17 cellular contexts compared by ENCODE assay signal in the genomic region with DNA sequence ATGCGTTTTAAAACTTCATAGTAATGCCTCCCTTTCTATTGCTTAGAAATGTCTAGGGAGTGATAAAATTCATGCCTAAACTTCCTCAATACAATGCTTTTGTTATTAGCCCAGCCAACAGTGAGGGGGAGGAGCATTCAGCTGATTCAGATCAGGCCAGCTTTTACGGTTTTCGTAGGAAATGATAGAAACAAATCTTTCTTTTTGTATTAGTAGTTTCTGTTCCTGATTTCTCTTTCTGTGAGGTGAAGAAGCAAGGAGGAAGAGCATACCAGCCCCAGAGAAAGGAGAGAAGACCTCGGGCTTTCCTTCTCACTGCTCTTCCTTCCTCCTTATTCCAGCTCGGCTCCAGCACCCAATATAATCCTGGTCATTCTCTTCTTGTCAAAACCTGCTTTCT. TPM values are rescaled to one million over a fixed set of nuclear protein-coding genes. Genes with fewer than 3 reads are reported as not detected.
DNase-seq lines count a peak whose midpoint lies in the region; ATAC-seq and TF ChIP-seq lines count a peak whose summit lies in the region.
"Had no signal": no experiment of that assay in that cellular context is flagged by ENCODE, and none has a peak within 500 bp of the region (broad histone marks: within the 10 kb centered on the region; RNA-seq: fewer than 3 reads in every experiment).

No MANE protein-coding gene starts in this region.

- no peaks in the 10 kb centered on the region for H4K20me1 ChIP-seq in PC-9 (ENCODE audit: insufficient read depth)

- TF ChIP-seq CTCF in PC-9 (conservative IDR thresholded peaks at IDR 0.05), result no peak

- H3K4me1 ChIP-seq in PC-9 (replicated peaks; ENCODE audit: insufficient read depth), result no peaks in the 10 kb centered on the region
- H3K4me1 ChIP-seq: heart right ventricle, thyroid gland had no signal

- no peaks in the 10 kb centered on the region for H3K9me3 ChIP-seq in PC-9 (ENCODE audit: insufficient read depth, low read depth)
- H3K9me3 ChIP-seq: heart right ventricle, thyroid gland had no signal

- peaks cover 69% of the 10 kb centered on the region for H3K27me3 ChIP-seq in PC-9 (ENCODE audit: insufficient read depth, low read depth)
- H3K27me3 ChIP-seq: thyroid gland had no signal

- CTCF ChIA-PET in PC-9 (lab: Charles Lee), result no interaction called here

- intact Hi-C loops in PC-9 (cut with micrococcal nuclease; ENCODE audit: unreplicated experiment), result no loop called here

- POLR2A ChIA-PET in PC-9 (lab: Charles Lee; ENCODE audit: unreplicated experiment), result no interaction called here

- H3K4me2 ChIP-seq in PC-9, result peak overlapping the region; percentile 4; the same call in 1 of the 2 replicates

- no peaks in the 10 kb centered on the region for H3K36me3 ChIP-seq in PC-9 (ENCODE audit: low read depth)
- H3K36me3 ChIP-seq: heart right ventricle, thyroid gland had no signal

- peak in 1 of 2 experiments; percentile 20 for DNase-seq in PC-9
- no peak for DNase-seq in middle frontal gyrus (ENCODE audit: extremely low spot score, low spot score)
- no peak for DNase-seq in islet precursor cell
- DNase-seq in T-helper 9 cell, result no peak
- no peak for DNase-seq in HUDEP-2 (lab: John Stamatoyannopoulos, UW; ENCODE audit: unreplicated experiment in 76 of 76)
- DNase-seq: activated T-cell treated with anti-CD3 and anti-CD28 coated beads, Interleukin-2, amount 50 U/mL, for 24 hours; CD4-positive, alpha-beta T cell; H9; heart right ventricle; naive thymus-derived CD8-positive, alpha-beta T cell; NCI-H1417 treated with DMSO at 0.1 percent for 48 hours; stimulated activated CD4-positive, alpha-beta T cell treated with anti-CD3 and anti-CD28 coated beads, Interleukin-2, amount 100 ng/mL, for 48 hours; thyroid gland had no signal

- no peaks in the 10 kb centered on the region for H3K9me2 ChIP-seq in PC-9 (ENCODE audit: insufficient read depth)

- H3K4me3 ChIP-seq in PC-9, result no peak overlapping the region
- H3K4me3 ChIP-seq: heart right ventricle, thyroid gland had no signal

- no peaks in the 10 kb centered on the region for H3K79me2 ChIP-seq in PC-9 (ENCODE audit: low read depth)

- ATAC-seq in GM18498 (IDR thresholded peaks at IDR 0.05; ENCODE audit: unreplicated experiment) (peak; percentile 89), GM21367 (IDR thresholded peaks at IDR 0.05; ENCODE audit: unreplicated experiment) (peak; percentile 83), HG03095 (IDR thresholded peaks at IDR 0.05; ENCODE audit: unreplicated experiment) (peak; percentile 92)
- ATAC-seq: heart right ventricle; naive thymus-derived CD8-positive, alpha-beta T cell had no signal

- no TSS peak for BruUV-seq in PC-9 (replicated peaks; lab: Mats Ljungman, UMichigan)

- H2AFZ ChIP-seq in PC-9, result no peak overlapping the region

- no peak overlapping the region for H3K27ac ChIP-seq in PC-9
- H3K27ac ChIP-seq: heart right ventricle, thyroid gland had no signal

- H3F3A ChIP-seq in PC-9 (ENCODE audit: insufficient read depth, low read depth), result no peaks in the 10 kb centered on the region

RNA-seq across cellular contexts. Expression of gene ITPRID1, which starts 35.1 kb away (rescaled TPM):
- not detected in 2 replicates for total RNA-seq in PC-9 (2021)
- total RNA-seq: CD4-positive, alpha-beta T cell; chondrocyte; heart right ventricle; naive thymus-derived CD8-positive, alpha-beta T cell; thyroid gland had no signal
